ENCODE assay signal across 24 cellular contexts in genomic region chr7:139254728-139255127, GRCh38. TPM values are rescaled to one million over a fixed set of nuclear protein-coding genes. Genes with fewer than 3 reads are reported as not detected.
DNase-seq lines count a peak whose midpoint lies in the region; FAIRE-seq and TF ChIP-seq lines count a peak whose summit lies in the region.
"Had no signal": no experiment of that assay in that cellular context is flagged by ENCODE, and none has a peak within 500 bp of the region (broad histone marks: within the 10 kb centered on the region; RNA-seq: fewer than 3 reads in every experiment).

No MANE protein-coding gene starts in this region.

- WGBS in adrenal gland, 4 donors = 87 to 95% (median 92%) methylated on average over 4 of the region's 4 CpGs
- 92 to 95% methylated on average over 4 of the region's 4 CpGs for WGBS in esophagus squamous epithelium, 2 donors

- no peaks in the 10 kb centered on the region for H3K27me3 ChIP-seq in adrenal gland
- H3K27me3 ChIP-seq in esophagus squamous epithelium = no peaks in the 10 kb centered on the region
- no peaks in the 10 kb centered on the region for H3K27me3 ChIP-seq in effector memory CD4-positive, alpha-beta T cell (replicated peaks; ENCODE audit: control insufficient read depth, insufficient read depth, low read length, poor library complexity, severe bottlenecking)
- H3K27me3 ChIP-seq: BE2C, BLaER1 had no signal

- intact Hi-C loops in adrenal gland (cut with DNase I) = no loop called here
- intact Hi-C loops in esophagus squamous epithelium (cut with DNase I) = no loop called here

- peaks cover 0 to 27% of the 10 kb centered on the region in 2 donors for H3K36me3 ChIP-seq in adrenal gland (replicated peaks in 1 of 2)
- H3K36me3 ChIP-seq in esophagus squamous epithelium = peaks cover 0 to 93% (median under 1%) of the 10 kb centered on the region in 3 donors
- H3K36me3 ChIP-seq in effector memory CD4-positive, alpha-beta T cell (ENCODE audit: control insufficient read depth, insufficient read depth, low read length) = peaks cover 10% of the 10 kb centered on the region

- no peak overlapping the region for H3K4me3 ChIP-seq in adrenal gland
- H3K4me3 ChIP-seq in esophagus squamous epithelium = no peak overlapping the region
- no peak overlapping the region for H3K4me3 ChIP-seq in effector memory CD4-positive, alpha-beta T cell (ENCODE audit: insufficient read depth, low read depth, low read length, poor library complexity, severe bottlenecking)
- H3K4me3 ChIP-seq: BLaER1, GM12878 had no signal

- TF ChIP-seq POLR2A in adrenal gland (IDR thresholded peaks at IDR 0.05) (no peak), esophagus squamous epithelium (IDR thresholded peaks at IDR 0.05) (no peak)

- FAIRE-seq in frontal cortex (lab: Jason Lieb, UNC) = no peak
- FAIRE-seq: GM12878, GM12892, GM18507 had no signal

- peak overlapping the region in 4 of 5 donors; percentile 24 to 68 (median 41) for H3K27ac ChIP-seq in adrenal gland
- no peak overlapping the region for H3K27ac ChIP-seq in esophagus squamous epithelium
- no peak overlapping the region for H3K27ac ChIP-seq in effector memory CD4-positive, alpha-beta T cell (ENCODE audit: insufficient read depth, low read length, poor library complexity, severe bottlenecking)
- H3K27ac ChIP-seq: BLaER1 had no signal

- H3K4me1 ChIP-seq in adrenal gland (replicated peaks in 1 of 2) (peaks cover 9 to 22% of the 10 kb centered on the region in 2 donors), esophagus squamous epithelium (no peaks in the 10 kb centered on the region)
- H3K4me1 ChIP-seq in effector memory CD4-positive, alpha-beta T cell (ENCODE audit: control insufficient read depth, insufficient read depth, low read length, poor library complexity, severe bottlenecking) = no peaks in the 10 kb centered on the region
- H3K4me1 ChIP-seq: BE2C had no signal

- peak; percentile 40 for DNase-seq in MV-4-11 (lab: John Stamatoyannopoulos, UW)
- no peak for DNase-seq in adrenal gland
- DNase-seq in frontal cortex (ENCODE audit: low spot score in 2 of 2) = no peak
- no peak for DNase-seq in esophagus squamous epithelium (lab: John Stamatoyannopoulos, UW)
- no peak for DNase-seq in effector memory CD4-positive, alpha-beta T cell
- DNase-seq: 8988T; ACHN; BE2C; C1 segment of cervical spinal cord; CD4-positive, alpha-beta memory T cell; CD4-positive, CD25-positive, alpha-beta regulatory T cell; CD8-positive, alpha-beta memory T cell; COR-L47; DMS 273 treated with DMSO at 0.1 percent for 48 hours; DMS153; DMS53; DMS79; DND-41; EL; GDM1 had no signal

- no peaks in the 10 kb centered on the region for H3K9me3 ChIP-seq in adrenal gland (replicated peaks in 1 of 3)
- H3K9me3 ChIP-seq in esophagus squamous epithelium = no peaks in the 10 kb centered on the region
- no peaks in the 10 kb centered on the region for H3K9me3 ChIP-seq in effector memory CD4-positive, alpha-beta T cell (ENCODE audit: control insufficient read depth, low read length)
- H3K9me3 ChIP-seq: BE2C, BLaER1 had no signal

- TF ChIP-seq CTCF in adrenal gland (IDR thresholded peaks at IDR 0.05) (no peak), esophagus squamous epithelium (IDR thresholded peaks at IDR 0.05) (no peak)

RNA-seq across cellular contexts. Expression of gene UBN2, which starts 23.7 kb away (rescaled TPM):
- total RNA-seq in adrenal gland (10 to 100 TPM in 6 of 8 donors, 1 to 10 TPM in 2; 7.1 to 27.5 (median 17.6) TPM), frontal cortex (14.7 TPM), esophagus squamous epithelium (10 to 100 TPM in 1 of 4 donors, 1 to 10 TPM in 3; 5.3 to 12.8 (median 9.0) TPM)
- 10 to 100 TPM in 1 of 3 donors, 1 to 10 TPM in 2; 4.5 to 10.6 (median 6.3) TPM for polyA plus RNA-seq in adrenal gland

Comparison
In these comparisons a context has a peak if more than half of its experiments do, and no peak if none do; other contexts are left out.
1. H3K27ac ChIP-seq: peak in adrenal gland (4 of 5); none in esophagus squamous epithelium (0 of 4) and effector memory CD4-positive, alpha-beta T cell (single experiment).